8 cellular contexts compared by ENCODE assay signal in the genomic region with DNA sequence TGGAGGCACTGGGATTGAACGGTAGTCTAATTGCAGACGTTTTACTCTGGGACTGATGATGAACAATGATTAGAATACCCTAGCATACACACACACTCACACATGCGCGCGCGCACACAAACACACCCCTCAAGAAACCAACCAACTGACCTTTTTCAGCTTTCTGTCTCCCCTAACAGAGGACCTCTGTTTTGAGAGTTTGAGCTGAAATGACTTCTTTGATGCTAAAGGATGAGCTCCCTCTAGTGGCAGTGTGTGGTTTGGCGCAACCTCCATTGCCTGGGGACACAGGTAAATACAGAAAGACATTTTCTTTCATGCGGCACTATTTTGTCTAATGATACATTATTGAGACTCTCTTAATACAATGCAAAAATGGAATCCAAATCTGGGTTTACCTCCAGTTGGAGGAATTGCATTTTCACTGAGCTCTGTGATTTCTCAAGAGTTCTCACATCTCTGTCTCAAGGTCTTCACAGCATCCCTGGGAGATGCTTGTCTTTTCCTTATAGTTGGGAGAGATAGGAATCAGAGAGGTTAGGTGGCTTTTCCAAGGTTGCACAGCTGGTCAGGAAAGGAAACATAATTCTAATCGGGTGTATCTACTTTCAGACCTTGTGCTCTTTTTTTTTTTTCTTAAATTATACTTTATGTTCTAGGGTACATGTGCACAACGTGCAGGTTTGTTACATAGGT.
DNase-seq lines count a peak whose midpoint lies in the region; ATAC-seq, FAIRE-seq and TF ChIP-seq lines count a peak whose summit lies in the region.

No MANE protein-coding gene starts in this region.

- TF ChIP-seq CTCF in WERI-Rb-1 (IDR thresholded peaks at IDR 0.05; ENCODE audit: low read depth, low read length) = peak; percentile 91
- peak; percentile 81 for TF ChIP-seq CTCF in bronchial epithelial cell (IDR thresholded peaks at IDR 0.05; ENCODE audit: insufficient read depth, low read length, severe bottlenecking)

- ATAC-seq in activated CD4-positive, CD25-positive, alpha-beta regulatory T cell treated with anti-CD3 and anti-CD28 coated beads, Interleukin-2, amount 50 U/mL, for 24 hours = no peak
- peak; percentile 54 for ATAC-seq in HG02852 (IDR thresholded peaks at IDR 0.05; ENCODE audit: unreplicated experiment)

- DNase-seq in activated CD4-positive, CD25-positive, alpha-beta regulatory T cell (lab: John Stamatoyannopoulos, UW) = peak in 3 of 4 experiments; percentile 9 to 41 (median 12)
- DNase-seq in NCI-H2107 treated with DMSO at 0.1 percent for 48 hours (lab: John Stamatoyannopoulos, UW; ENCODE audit: unreplicated experiment) (peak; percentile 68), WERI-Rb-1 (peak; percentile 83), bronchial epithelial cell (ENCODE audit: low read depth) (peak; percentile 61), left kidney (ENCODE audit: low read depth, low spot score) (peak; percentile 81)
- DNase-seq in stimulated activated CD4-positive, alpha-beta T cell treated with anti-CD3 and anti-CD28 coated beads, TNF-alpha, amount 100 ng/mL, for 4 hours (ENCODE audit: low read depth in 3 of 3) = peak; percentile 17 to 28 (median 28)

- H3K4me3 ChIP-seq in WERI-Rb-1 (ENCODE audit: low read depth, low read length) (no peak overlapping the region), bronchial epithelial cell (ENCODE audit: low read depth, low read length) (no peak overlapping the region)

- FAIRE-seq in bronchial epithelial cell (lab: Jason Lieb, UNC) = no peak

- no peaks in the 10 kb centered on the region for H3K9me3 ChIP-seq in WERI-Rb-1 (ENCODE audit: severe bottlenecking)

- H3K27ac ChIP-seq in WERI-Rb-1 = no peak overlapping the region

- no peaks in the 10 kb centered on the region for H3K27me3 ChIP-seq in WERI-Rb-1 (ENCODE audit: insufficient read depth, low read depth, severe bottlenecking)
- H3K27me3 ChIP-seq in bronchial epithelial cell (ENCODE audit: control insufficient read depth, insufficient read depth, low read length) = no peaks in the 10 kb centered on the region

- no peaks in the 10 kb centered on the region for H3K36me3 ChIP-seq in WERI-Rb-1
- H3K36me3 ChIP-seq in bronchial epithelial cell (ENCODE audit: control insufficient read depth, insufficient read depth, low read length) = no peaks in the 10 kb centered on the region

Comparison
In these comparisons a context has a peak if more than half of its experiments do, and no peak if none do; other contexts are left out.
1. DNase-seq: peak in every context shown above with its lines; median percentile 83 in WERI-Rb-1; 81 in left kidney; 68 in NCI-H2107 treated with DMSO at 0.1 percent for 48 hours; 61 in bronchial epithelial cell; 28 in stimulated activated CD4-positive, alpha-beta T cell treated with anti-CD3 and anti-CD28 coated beads, TNF-alpha, amount 100 ng/mL, for 4 hours; 12 in activated CD4-positive, CD25-positive, alpha-beta regulatory T cell.